In the genomic region with DNA sequence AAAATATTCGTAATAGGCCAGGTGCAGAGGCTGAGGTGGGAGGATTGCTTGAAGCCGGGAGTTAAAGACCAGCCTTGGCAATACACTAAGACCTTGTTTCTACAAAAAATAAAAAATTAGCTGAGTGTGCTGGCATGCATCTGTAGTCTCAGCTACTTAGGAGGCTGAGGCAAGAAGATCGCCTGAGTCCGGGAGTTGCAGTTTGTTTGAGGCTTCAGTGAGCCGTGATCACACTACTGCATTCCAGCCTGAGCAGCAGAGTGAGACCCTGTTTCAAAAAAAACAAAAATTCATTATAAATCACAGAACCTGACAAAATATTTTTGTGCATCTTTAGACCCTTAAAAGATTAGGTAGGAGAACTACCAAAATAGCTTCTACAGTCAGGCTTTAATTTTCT, we compare ENCODE assay signal across 26 cellular contexts.
"Had no signal": no experiment of that assay in that cellular context is flagged by ENCODE, and none has a peak within 500 bp of the region (broad histone marks: within the 10 kb centered on the region; RNA-seq: fewer than 3 reads in every experiment).

No MANE protein-coding gene starts in this region.

- H3K36me3 ChIP-seq: adrenal gland, esophagus squamous epithelium, gastroesophageal sphincter had no signal

- H3K9me3 ChIP-seq: adrenal gland, body of pancreas, esophagus squamous epithelium, gastroesophageal sphincter had no signal

- H3K27me3 ChIP-seq: adrenal gland, body of pancreas, esophagus squamous epithelium, gastroesophageal sphincter had no signal

- H3K27ac ChIP-seq: adrenal gland, body of pancreas, epithelial cell of prostate, esophagus squamous epithelium, gastroesophageal sphincter, VCaP had no signal

- ATAC-seq: activated CD4-positive, CD25-positive, alpha-beta regulatory T cell treated with anti-CD3 and anti-CD28 coated beads, Interleukin-2, amount 50 U/mL, for 24 hours; activated CD8-positive, alpha-beta memory T cell treated with anti-CD3 and anti-CD28 coated beads, Interleukin-2, amount 10 ng/mL, durations not matched to agents 7 days and 5 days; activated CD8-positive, alpha-beta T cell treated with anti-CD3 and anti-CD28 coated beads, Interleukin-2, amount 10 ng/mL, durations not matched to agents 7 days and 5 days; activated naive CD8-positive, alpha-beta T cell treated with anti-CD3 and anti-CD28 coated beads, Interleukin-2, amount 50 U/mL, for 24 hours; body of pancreas; gastroesophageal sphincter had no signal

- H3K4me3 ChIP-seq: adrenal gland, body of pancreas, esophagus squamous epithelium, gastroesophageal sphincter had no signal

- DNase-seq: activated B cell treated with CpG ODN at 0.5 μM for 24 hours; activated CD4-positive, alpha-beta memory T cell treated with anti-CD3 and anti-CD28 coated beads for 36 hours; activated CD4-positive, alpha-beta T cell treated with anti-CD3 and anti-CD28 coated beads for 48 hours; activated CD8-positive, alpha-beta memory T cell treated with anti-CD3 and anti-CD28 coated beads, Interleukin-2, amount 10 ng/mL, durations not matched to agents 7 days and 5 days; activated CD8-positive, alpha-beta memory T cell treated with anti-CD3 and anti-CD28 coated beads, Interleukin-2, amount 50 U/mL, for 4 hours; activated CD8-positive, alpha-beta T cell treated with anti-CD3 and anti-CD28 coated beads, Interleukin-2, amount 10 ng/mL, durations not matched to agents 7 days and 5 days; activated effector memory CD4-positive, alpha-beta T cell treated with anti-CD3 and anti-CD28 coated beads, Interleukin-2, amount 50 U/mL, for 16 hours; activated naive CD4-positive, alpha-beta T cell treated with anti-CD3 and anti-CD28 coated beads for 36 hours; activated naive CD8-positive, alpha-beta T cell treated with anti-CD3 and anti-CD28 coated beads for 36 hours; activated naive CD8-positive, alpha-beta T cell treated with anti-CD3 and anti-CD28 coated beads, Interleukin-2, amount 50 U/mL, for 24 hours; activated T-cell treated with anti-CD3 and anti-CD28 coated beads, Interleukin-2, amount 50 U/mL, for 1 hour; activated T-cell treated with anti-CD3 and anti-CD28 coated beads, Interleukin-2, amount 50 U/mL, for 48 hours; adrenal gland; amygdala; aorta; body of pancreas; caudate nucleus; cortex of kidney; effector CD8-positive, alpha-beta T cell; esophagus squamous epithelium; foreskin melanocyte; T-helper 2 cell had no signal
